ENCODE assay signal across 16 cellular contexts in the genomic region with DNA sequence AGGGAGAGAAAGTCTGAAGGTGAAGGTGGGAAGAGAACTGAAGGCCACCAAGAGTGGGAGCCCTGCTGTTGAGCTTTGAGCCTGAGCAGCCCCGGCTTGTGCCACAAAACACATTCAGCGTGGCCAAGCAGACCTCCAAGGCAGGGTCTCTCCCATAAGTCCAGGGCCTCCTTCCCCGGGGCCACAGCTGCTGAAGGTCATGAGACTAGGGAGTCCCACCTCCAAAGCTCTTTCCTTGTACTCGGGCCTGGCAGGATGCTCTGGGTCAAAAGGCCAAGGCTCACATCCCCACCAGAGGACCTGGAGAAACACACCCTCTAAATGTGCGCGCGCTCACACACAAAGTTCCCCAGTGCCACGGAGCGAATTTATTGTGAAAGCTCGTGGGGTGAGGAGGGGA. TPM values are rescaled to one million over a fixed set of nuclear protein-coding genes. Genes with fewer than 3 reads are reported as not detected.
A peak's percentile ranks its signal among the peaks of the same experiment; 100 is the strongest.
DNase-seq lines count a peak whose midpoint lies in the region; ATAC-seq, FAIRE-seq and TF ChIP-seq lines count a peak whose summit lies in the region.
"Had no signal": no experiment of that assay in that cellular context is flagged by ENCODE, and none has a peak within 500 bp of the region (broad histone marks: within the 10 kb centered on the region; RNA-seq: fewer than 3 reads in every experiment).

No MANE protein-coding gene starts in this region.

- intact Hi-C loops in left ventricle myocardium inferior (cut with micrococcal nuclease) (no loop called here), PC-9 (cut with micrococcal nuclease; ENCODE audit: unreplicated experiment) (loop anchor here (2.0 kb wide), 2 partner anchors 29 to 45 kb away; no protein-coding TSS in a partner anchor), endothelial cell of umbilical vein (cut with micrococcal nuclease) (no loop called here)

- CTCF ChIA-PET in PC-9 (lab: Charles Lee) (interaction anchor here (0.6 kb wide), 1 partner anchor 21 kb away, joined by 4 read pairs; no protein-coding TSS in a partner anchor), endothelial cell of umbilical vein (lab: Charles Lee) (interaction anchor here (2.2 to 9.0 kb wide), 2 partner anchors 18 to 19 kb away, joined by 10 to 253 read pairs; partner anchors contain the start of gene RENBP)

- peak overlapping the region; percentile 85 for H3K27ac ChIP-seq in left ventricle myocardium inferior (replicated peaks)
- peak overlapping the region in 1 of 2 donors; percentile 0 for H3K27ac ChIP-seq in right atrium auricular region
- no peak overlapping the region for H3K27ac ChIP-seq in PC-9
- peak overlapping the region; percentile 42 for H3K27ac ChIP-seq in endothelial cell of umbilical vein (ENCODE audit: insufficient read depth, low read depth, low read length)
- peak overlapping the region in 3 of 4 donors; percentile 60 to 96 (median 71) for H3K27ac ChIP-seq in upper lobe of left lung
- H3K27ac ChIP-seq: ovary had no signal

- DNase-seq in left ventricle myocardium inferior (no peak), right atrium auricular region (ENCODE audit: low spot score) (no peak), PC-9 (no peak), endothelial cell of umbilical vein (ENCODE audit: low read depth, low spot score) (no peak), upper lobe of left lung (no peak), NCI-H2227 (lab: John Stamatoyannopoulos, UW; ENCODE audit: unreplicated experiment) (no peak)
- DNase-seq: GF-D8, hippocampal formation, NCI-H2107, T1000 had no signal

- H3K79me2 ChIP-seq in PC-9 (ENCODE audit: low read depth) (peaks cover 23% of the 10 kb centered on the region), endothelial cell of umbilical vein (ENCODE audit: control insufficient read depth, insufficient read depth, low read length) (peaks cover 30% of the 10 kb centered on the region)

- ATAC-seq in upper lobe of left lung (ENCODE audit: low FRiP score in 2 of 2) = no peak
- no peak for ATAC-seq in GM19463 (IDR thresholded peaks at IDR 0.05; ENCODE audit: unreplicated experiment)
- no peak for ATAC-seq in GM21515 (IDR thresholded peaks at IDR 0.05; ENCODE audit: unreplicated experiment)

- no peak for TF ChIP-seq POLR2A in endothelial cell of umbilical vein (IDR thresholded peaks at IDR 0.05; ENCODE audit: low read depth, low read length)
- no peak for TF ChIP-seq POLR2A in upper lobe of left lung (IDR thresholded peaks at IDR 0.05)

- no peaks in the 10 kb centered on the region for H3K9me2 ChIP-seq in PC-9 (ENCODE audit: insufficient read depth)

- H4K20me1 ChIP-seq in PC-9 (ENCODE audit: insufficient read depth) (no peaks in the 10 kb centered on the region; the same call in 1 of the 2 replicates), endothelial cell of umbilical vein (replicated peaks; ENCODE audit: control insufficient read depth, extremely low read depth, insufficient read depth, low read length) (no peaks in the 10 kb centered on the region)

- H3K4me1 ChIP-seq in left ventricle myocardium inferior (peaks cover 60% of the 10 kb centered on the region), right atrium auricular region (peaks cover 0 to 41% of the 10 kb centered on the region in 2 donors), PC-9 (replicated peaks; ENCODE audit: insufficient read depth) (peaks cover 17% of the 10 kb centered on the region; the same call in 1 of the 2 replicates), endothelial cell of umbilical vein (ENCODE audit: control insufficient read depth, extremely low read depth, insufficient read depth, low read length) (peaks cover 37% of the 10 kb centered on the region), upper lobe of left lung (peaks cover 8 to 70% (median 35%) of the 10 kb centered on the region in 4 donors)

- H3K4me3 ChIP-seq in left ventricle myocardium inferior = peak overlapping the region; percentile 71
- H3K4me3 ChIP-seq in right atrium auricular region = no peak overlapping the region
- H3K4me3 ChIP-seq in PC-9 = no peak overlapping the region
- no peak overlapping the region for H3K4me3 ChIP-seq in endothelial cell of umbilical vein (replicated peaks in 1 of 3; ENCODE audit: insufficient read depth in 1 of 3, low read depth in 1 of 3, low read length in 3 of 3)
- peak overlapping the region in 1 of 4 donors; percentile 28 for H3K4me3 ChIP-seq in upper lobe of left lung
- H3K4me3 ChIP-seq: lung, ovary had no signal

- 61 to 80% methylated on average over 6 to 10 of the region's 10 CpGs for WGBS in upper lobe of left lung, 2 donors

- H3F3A ChIP-seq in PC-9 (ENCODE audit: insufficient read depth, low read depth) = peaks cover 18% of the 10 kb centered on the region; the same call in 1 of the 2 replicates

- no peaks in the 10 kb centered on the region for H3K9me1 ChIP-seq in endothelial cell of umbilical vein (replicated peaks; ENCODE audit: control insufficient read depth, extremely low read depth, insufficient read depth, low read length)

- no peak for TF ChIP-seq EP300 in upper lobe of left lung (IDR thresholded peaks at IDR 0.05)

- peak; percentile 66 for FAIRE-seq in endothelial cell of umbilical vein (lab: Jason Lieb, UNC)

- H3K9me3 ChIP-seq in left ventricle myocardium inferior (replicated peaks) (no peaks in the 10 kb centered on the region), right atrium auricular region (no peaks in the 10 kb centered on the region), PC-9 (ENCODE audit: insufficient read depth, low read depth) (no peaks in the 10 kb centered on the region), endothelial cell of umbilical vein (replicated peaks; ENCODE audit: control insufficient read depth, insufficient read depth, low read length) (no peaks in the 10 kb centered on the region), upper lobe of left lung (no peaks in the 10 kb centered on the region)
- H3K9me3 ChIP-seq: ovary had no signal

- H3K4me2 ChIP-seq in PC-9 (peak overlapping the region; percentile 55; the same call in 1 of the 2 replicates), endothelial cell of umbilical vein (ENCODE audit: insufficient read depth, low read length) (no peak overlapping the region)

- H2AFZ ChIP-seq in PC-9 = no peak overlapping the region
- no peak overlapping the region for H2AFZ ChIP-seq in endothelial cell of umbilical vein (ENCODE audit: low read depth, low read length)

- H3K36me3 ChIP-seq in left ventricle myocardium inferior (peaks cover 31% of the 10 kb centered on the region), right atrium auricular region (peaks cover 26% of the 10 kb centered on the region), PC-9 (ENCODE audit: low read depth) (no peaks in the 10 kb centered on the region), endothelial cell of umbilical vein (ENCODE audit: control insufficient read depth in 2 of 2, extremely low read depth in 1 of 2, insufficient read depth in 2 of 2, low read length in 2 of 2) (peaks cover 0 to 14% of the 10 kb centered on the region in 2 experiments), upper lobe of left lung (peaks cover 0 to 33% (median 11%) of the 10 kb centered on the region in 4 donors)
- H3K36me3 ChIP-seq: ovary had no signal

- dilution Hi-C loops in endothelial cell of umbilical vein (cut with MboI; ENCODE audit: extremely low pct_ligation_motif_present, low sequenced_read_pairs) = no loop called here

- no peaks in the 10 kb centered on the region for H3K27me3 ChIP-seq in left ventricle myocardium inferior (ENCODE audit: low read depth)
- H3K27me3 ChIP-seq in right atrium auricular region = no peaks in the 10 kb centered on the region
- no peaks in the 10 kb centered on the region for H3K27me3 ChIP-seq in PC-9 (ENCODE audit: insufficient read depth, low read depth)
- H3K27me3 ChIP-seq in endothelial cell of umbilical vein (ENCODE audit: control insufficient read depth in 2 of 2, insufficient read depth in 2 of 2, low read length in 2 of 2) = no peaks in the 10 kb centered on the region
- H3K27me3 ChIP-seq in upper lobe of left lung = peaks cover 0 to 4% (median 0%) of the 10 kb centered on the region in 4 donors
- H3K27me3 ChIP-seq: ovary had no signal

- TF ChIP-seq CTCF in left ventricle myocardium inferior (IDR thresholded peaks at IDR 0.05; ENCODE audit: borderline replicate concordance) = no peak
- TF ChIP-seq CTCF in right atrium auricular region (IDR thresholded peaks at IDR 0.05) = no peak
- TF ChIP-seq CTCF in PC-9 (conservative IDR thresholded peaks at IDR 0.05) = no peak
- TF ChIP-seq CTCF in endothelial cell of umbilical vein (IDR thresholded peaks at IDR 0.05; ENCODE audit: extremely low read depth in 1 of 2, insufficient read depth in 1 of 2, low read depth in 1 of 2, low read length in 2 of 2) = no peak
- no peak for TF ChIP-seq CTCF in upper lobe of left lung (IDR thresholded peaks at IDR 0.05)

- no TSS peak for BruUV-seq in PC-9 (replicated peaks; lab: Mats Ljungman, UMichigan)
- no TSS peak for BruUV-seq in endothelial cell of umbilical vein (replicated peaks; lab: Mats Ljungman, UMichigan)

- POLR2A ChIA-PET in PC-9 (lab: Charles Lee; ENCODE audit: unreplicated experiment) = no interaction called here
- POLR2A ChIA-PET in endothelial cell of umbilical vein (lab: Charles Lee) = interaction anchor here (0.6 kb wide), 1 partner anchor 163 kb away, joined by 7 read pairs; no protein-coding TSS in a partner anchor

- no peak overlapping the region for H3K9ac ChIP-seq in endothelial cell of umbilical vein (replicated peaks; ENCODE audit: extremely low read depth, insufficient read depth, low read length)

RNA-seq across cellular contexts. Expression of gene ARHGAP4, which starts 3.5 kb away (rescaled TPM):
- total RNA-seq in left ventricle myocardium inferior = 10.0 TPM
- total RNA-seq in right atrium auricular region = 1 to 10 TPM; 7.6 to 8.9 TPM
- total RNA-seq in PC-9 (2021) = 47.0 and 86.0 TPM in 2 replicates
- total RNA-seq in endothelial cell of umbilical vein = 31.9 and 33.3 TPM in 2 replicates
- polyA plus RNA-seq in endothelial cell of umbilical vein = 20.9 and 24.5 TPM in 2 replicates
- 8.0 and 11.2 TPM in 2 replicates for polyA plus RNA-seq in endothelial cell of umbilical vein (2011; cell fraction: cytosol; rRNA removed)
- 100 and 121 TPM in 2 replicates for polyA plus RNA-seq in endothelial cell of umbilical vein (2011; cell fraction: nucleus; rRNA removed)
- 8.5 and 13.1 TPM in 2 replicates for polyA plus RNA-seq in endothelial cell of umbilical vein (2012)
- 9.0 and 20.8 TPM in 2 replicates for polyA minus RNA-seq in endothelial cell of umbilical vein
- polyA minus RNA-seq in endothelial cell of umbilical vein (2011; cell fraction: cytosol; rRNA and poly(A)+ RNA removed) = not detected
- 24.9 and 33.5 TPM in 2 replicates for polyA minus RNA-seq in endothelial cell of umbilical vein (2011; cell fraction: nucleus; rRNA and poly(A)+ RNA removed)
- 100 to 1,000 TPM in 2 of 6 donors, 10 to 100 TPM in 4; 33.4 to 353 (median 82.6) TPM for total RNA-seq in upper lobe of left lung

RNA-seq across cellular contexts. Expression of gene NAA10, which starts 5.3 kb away (rescaled TPM):
- 67.1 TPM for total RNA-seq in left ventricle myocardium inferior
- total RNA-seq in right atrium auricular region = 10 to 100 TPM; 66.5 to 70.2 TPM
- 181 and 189 TPM in 2 replicates for total RNA-seq in PC-9 (2021)
- 143 and 144 TPM in 2 replicates for total RNA-seq in endothelial cell of umbilical vein
- 141 and 169 TPM in 2 replicates for polyA plus RNA-seq in endothelial cell of umbilical vein
- polyA plus RNA-seq in endothelial cell of umbilical vein (2011; cell fraction: cytosol; rRNA removed) = 183 and 186 TPM in 2 replicates
- polyA plus RNA-seq in endothelial cell of umbilical vein (2011; cell fraction: nucleus; rRNA removed) = 181 and 188 TPM in 2 replicates
- polyA plus RNA-seq in endothelial cell of umbilical vein (2012) = 142 and 148 TPM in 2 replicates
- 53.2 and 57.4 TPM in 2 replicates for polyA minus RNA-seq in endothelial cell of umbilical vein
- 62.0 TPM for polyA minus RNA-seq in endothelial cell of umbilical vein (2011; cell fraction: cytosol; rRNA and poly(A)+ RNA removed)
- polyA minus RNA-seq in endothelial cell of umbilical vein (2011; cell fraction: nucleus; rRNA and poly(A)+ RNA removed) = 30.4 and 32.5 TPM in 2 replicates
- total RNA-seq in upper lobe of left lung = 100 to 1,000 TPM in 2 of 6 donors, 10 to 100 TPM in 4; 30.7 to 116 (median 76.2) TPM

RNA-seq across cellular contexts. Expression of gene RENBP, which starts 14.9 kb away (rescaled TPM):
- total RNA-seq in left ventricle myocardium inferior = 7.5 TPM
- 10 to 100 TPM in 1 of 2 donors, 1 to 10 TPM in 1; 6.2 to 10.6 TPM for total RNA-seq in right atrium auricular region
- 6.8 and 6.9 TPM in 2 replicates for total RNA-seq in PC-9 (2021)
- total RNA-seq in endothelial cell of umbilical vein = 6.2 and 8.0 TPM in 2 replicates
- 16.0 and 16.2 TPM in 2 replicates for polyA plus RNA-seq in endothelial cell of umbilical vein
- 5.4 and 7.2 TPM in 2 replicates for polyA plus RNA-seq in endothelial cell of umbilical vein (2011; cell fraction: cytosol; rRNA removed)
- 18.0 and 23.3 TPM in 2 replicates for polyA plus RNA-seq in endothelial cell of umbilical vein (2011; cell fraction: nucleus; rRNA removed)
- polyA plus RNA-seq in endothelial cell of umbilical vein (2012) = 5.5 and 12.4 TPM in 2 replicates
- 5.5 and 13.2 TPM in 2 replicates for polyA minus RNA-seq in endothelial cell of umbilical vein
- not detected for polyA minus RNA-seq in endothelial cell of umbilical vein (2011; cell fraction: cytosol; rRNA and poly(A)+ RNA removed)
- 5.1 and 5.9 TPM in 2 replicates for polyA minus RNA-seq in endothelial cell of umbilical vein (2011; cell fraction: nucleus; rRNA and poly(A)+ RNA removed)
- total RNA-seq in upper lobe of left lung = 10 to 100 TPM; 32.8 to 81.7 (median 54.5) TPM

RNA-seq across cellular contexts. Expression of gene AVPR2, which starts 25.1 kb away (rescaled TPM):
- total RNA-seq in left ventricle myocardium inferior (3.1 TPM), right atrium auricular region (1 to 10 TPM; 2.3 to 4.7 TPM), PC-9 (2021) (3.2 and 3.8 TPM in 2 replicates), endothelial cell of umbilical vein (not detected in 2 replicates), upper lobe of left lung (1 to 10 TPM in 3 of 6 donors, not detected in 3; 1.2 to 2.8 (median 1.4) TPM)
- not detected in 2 replicates for polyA plus RNA-seq in endothelial cell of umbilical vein
- not detected in 2 replicates for polyA plus RNA-seq in endothelial cell of umbilical vein (2011; cell fraction: cytosol; rRNA removed)
- polyA plus RNA-seq in endothelial cell of umbilical vein (2011; cell fraction: nucleus; rRNA removed) = not detected in 2 replicates
- not detected in 2 replicates for polyA plus RNA-seq in endothelial cell of umbilical vein (2012)
- not detected in 2 replicates for polyA minus RNA-seq in endothelial cell of umbilical vein
- not detected for polyA minus RNA-seq in endothelial cell of umbilical vein (2011; cell fraction: cytosol; rRNA and poly(A)+ RNA removed)
- not detected in 2 replicates for polyA minus RNA-seq in endothelial cell of umbilical vein (2011; cell fraction: nucleus; rRNA and poly(A)+ RNA removed)
- total RNA-seq: LHCN-M2 had no signal
- polyA plus RNA-seq: BJ had no signal

RNA-seq across cellular contexts. Expression of gene HCFC1, which starts 42.0 kb away (rescaled TPM):
- total RNA-seq in left ventricle myocardium inferior = 28.4 TPM
- total RNA-seq in right atrium auricular region = 10 to 100 TPM; 40.8 to 54.7 TPM
- total RNA-seq in PC-9 (2021) = 67.1 and 79.9 TPM in 2 replicates
- total RNA-seq in endothelial cell of umbilical vein = 80.9 and 85.9 TPM in 2 replicates
- 14.6 and 15.9 TPM in 2 replicates for polyA plus RNA-seq in endothelial cell of umbilical vein
- 18.6 and 20.1 TPM in 2 replicates for polyA plus RNA-seq in endothelial cell of umbilical vein (2011; cell fraction: cytosol; rRNA removed)
- polyA plus RNA-seq in endothelial cell of umbilical vein (2011; cell fraction: nucleus; rRNA removed) = 41.9 and 48.6 TPM in 2 replicates
- polyA plus RNA-seq in endothelial cell of umbilical vein (2012) = 29.3 and 31.0 TPM in 2 replicates
- 19.1 and 19.8 TPM in 2 replicates for polyA minus RNA-seq in endothelial cell of umbilical vein
- polyA minus RNA-seq in endothelial cell of umbilical vein (2011; cell fraction: cytosol; rRNA and poly(A)+ RNA removed) = 33.4 TPM
- 23.1 and 34.0 TPM in 2 replicates for polyA minus RNA-seq in endothelial cell of umbilical vein (2011; cell fraction: nucleus; rRNA and poly(A)+ RNA removed)
- total RNA-seq in upper lobe of left lung = 10 to 100 TPM; 40.8 to 78.9 (median 52.2) TPM
